8 cellular contexts compared by ENCODE assay signal in the genomic region with DNA sequence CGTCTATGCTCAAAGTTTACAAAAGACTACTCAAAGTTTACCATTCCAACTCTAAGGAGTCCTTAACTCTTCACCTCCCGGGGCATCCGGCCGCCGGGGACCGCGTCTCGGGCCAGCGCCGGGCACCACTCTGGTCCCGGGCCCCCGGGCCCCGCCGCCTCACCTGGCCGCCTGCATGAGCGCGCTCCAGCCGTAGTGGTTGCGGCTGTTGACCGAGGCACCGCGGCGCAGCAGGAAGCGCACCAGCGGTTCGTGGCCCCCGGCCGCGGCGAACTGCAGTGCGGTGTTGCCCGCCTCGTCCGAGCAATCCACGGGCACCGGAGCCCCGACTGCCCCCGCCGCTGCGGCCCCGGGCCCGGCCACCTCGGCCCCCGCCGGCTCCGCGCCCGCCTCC. TPM values are rescaled to one million over a fixed set of nuclear protein-coding genes. Genes with fewer than 3 reads are reported as not detected.
DNase-seq lines count a peak whose midpoint lies in the region; ATAC-seq and TF ChIP-seq lines count a peak whose summit lies in the region.

No MANE protein-coding gene starts in this region.

- no peaks in the 10 kb centered on the region for H3K27me3 Mint-ChIP-seq in activated T-cell treated with anti-CD3 and anti-CD28 coated beads, Interleukin-2, amount 50 U/mL, for 72 hours (ENCODE audit: low read depth)

- peaks cover 40% of the 10 kb centered on the region for H3K4me1 Mint-ChIP-seq in activated T-cell treated with anti-CD3 and anti-CD28 coated beads, Interleukin-2, amount 50 U/mL, for 72 hours (ENCODE audit: low read depth)

- H3K4me3 Mint-ChIP-seq in activated T-cell treated with anti-CD3 and anti-CD28 coated beads, Interleukin-2, amount 50 U/mL, for 72 hours, result peak overlapping the region; percentile 59 to 78

- H3K27ac Mint-ChIP-seq in activated T-cell treated with anti-CD3 and anti-CD28 coated beads, Interleukin-2, amount 50 U/mL, for 72 hours, result no peak overlapping the region

- DNase-seq in activated T-cell treated with anti-CD3 and anti-CD28 coated beads, Interleukin-2, amount 50 U/mL, for 72 hours, result peak; percentile 31 to 58
- DNase-seq in left ventricle myocardium superior (peak; percentile 66), retina (peak; percentile 60), NOMO-1 treated with DMSO at 0.1 percent for 48 hours (lab: John Stamatoyannopoulos, UW; ENCODE audit: unreplicated experiment) (no peak)
- DNase-seq in effector CD4-positive, alpha-beta T cell, result no peak

- no peak for TF ChIP-seq CTCF in C4-2B (conservative IDR thresholded peaks at IDR 0.05)

- intact Hi-C loops in left ventricle myocardium superior (cut with micrococcal nuclease), result no loop called here

- H3K9me3 Mint-ChIP-seq in activated T-cell treated with anti-CD3 and anti-CD28 coated beads, Interleukin-2, amount 50 U/mL, for 72 hours, result peaks cover 5 to 6% of the 10 kb centered on the region in 2 donors

- peaks cover 7 to 9% of the 10 kb centered on the region in 2 donors for H3K36me3 Mint-ChIP-seq in activated T-cell treated with anti-CD3 and anti-CD28 coated beads, Interleukin-2, amount 50 U/mL, for 72 hours (ENCODE audit: insufficient read depth in 2 of 2)

- peak overlapping the region; percentile 53 for H3K27ac ChIP-seq in C4-2B

- ATAC-seq in GM19397 (IDR thresholded peaks at IDR 0.05; ENCODE audit: unreplicated experiment) (peak; percentile 39), HG03469 (IDR thresholded peaks at IDR 0.05; ENCODE audit: unreplicated experiment) (peak; percentile 17), left ventricle myocardium superior (peak; percentile 12)
- ATAC-seq in activated T-cell treated with anti-CD3 and anti-CD28 coated beads, Interleukin-2, amount 50 U/mL, for 72 hours (replicated peaks in 1 of 2), result peak; percentile 48 to 63

RNA-seq across cellular contexts. Expression of a gene that starts 0.4 kb away (rescaled TPM):
- total RNA-seq in activated T-cell treated with anti-CD3 and anti-CD28 coated beads, Interleukin-2, amount 50 U/mL, for 72 hours, result 10 to 100 TPM; 14.9 to 25.0 TPM
- total RNA-seq in left ventricle myocardium superior, result 4.0 TPM

RNA-seq across cellular contexts. Expression of a gene that starts 11.5 kb away (rescaled TPM):
- total RNA-seq in activated T-cell treated with anti-CD3 and anti-CD28 coated beads, Interleukin-2, amount 50 U/mL, for 72 hours, result 10 to 100 TPM in 1 of 2 donors, 1 to 10 TPM in 1; 6.6 to 11.2 TPM
- total RNA-seq in left ventricle myocardium superior, result 0.64 TPM

Comparison
In these comparisons a context has a peak if more than half of its experiments do, and no peak if none do; other contexts are left out.
1. DNase-seq: peak in activated T-cell treated with anti-CD3 and anti-CD28 coated beads, Interleukin-2, amount 50 U/mL, for 72 hours (2 of 2), left ventricle myocardium superior (single experiment) and retina (single experiment); none in NOMO-1 treated with DMSO at 0.1 percent for 48 hours (single experiment) and effector CD4-positive, alpha-beta T cell (single experiment).
2. Peak in every context shown above with its lines, with median percentiles within 50 percentile points of each other: ATAC-seq.